18 cellular contexts compared by ENCODE assay signal in the genomic region with DNA sequence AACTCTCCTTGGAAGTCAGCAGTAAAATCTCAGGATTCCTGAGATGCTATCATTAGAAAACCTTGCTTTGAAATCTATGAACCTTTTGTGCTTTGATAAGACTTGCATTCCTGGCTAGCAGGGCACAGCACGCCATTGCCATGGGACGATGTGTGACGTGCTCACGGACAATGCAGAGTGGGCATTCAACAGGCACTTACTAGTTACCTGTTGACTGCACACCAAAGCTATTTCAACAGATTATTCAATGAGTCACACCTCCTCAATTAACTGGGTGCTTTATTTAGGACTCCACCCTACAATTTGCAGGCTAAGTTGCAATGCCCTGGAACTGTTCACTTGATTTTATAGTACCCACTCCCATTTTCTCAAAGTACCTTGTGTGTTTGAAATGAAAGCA. TPM values are rescaled to one million over a fixed set of nuclear protein-coding genes. Genes with fewer than 3 reads are reported as not detected.
A peak's percentile ranks its signal among the peaks of the same experiment; 100 is the strongest.
DNase-seq lines count a peak whose midpoint lies in the region; ATAC-seq and TF ChIP-seq lines count a peak whose summit lies in the region.
"Had no signal": no experiment of that assay in that cellular context is flagged by ENCODE, and none has a peak within 500 bp of the region (broad histone marks: within the 10 kb centered on the region; RNA-seq: fewer than 3 reads in every experiment).

No MANE protein-coding gene starts in this region.

- POLR2A ChIA-PET in HEK293 (lab: Yijun Ruan, JAX), result no interaction called here

- H3K4me1 Mint-ChIP-seq in activated T-helper 17 cell treated with anti-CD3 and anti-CD28 coated beads, Interleukin-2, amount 50 U/mL, for 72 hours, result no peaks in the 10 kb centered on the region
- H3K4me1 Mint-ChIP-seq: CD4-positive, CD25-positive, alpha-beta regulatory T cell had no signal

- H3K27me3 Mint-ChIP-seq in activated T-helper 17 cell treated with anti-CD3 and anti-CD28 coated beads, Interleukin-2, amount 50 U/mL, for 72 hours, result peaks cover 5% of the 10 kb centered on the region
- H3K27me3 Mint-ChIP-seq: CD4-positive, CD25-positive, alpha-beta regulatory T cell had no signal

- H3K27ac Mint-ChIP-seq in activated T-helper 17 cell treated with anti-CD3 and anti-CD28 coated beads, Interleukin-2, amount 50 U/mL, for 72 hours, result no peak overlapping the region
- H3K27ac Mint-ChIP-seq: CD4-positive, CD25-positive, alpha-beta regulatory T cell had no signal

- no peaks in the 10 kb centered on the region for H3K4me1 ChIP-seq in HEK293 (ENCODE audit: control insufficient read depth, insufficient read depth, low read length)
- H3K4me1 ChIP-seq: BE2C had no signal

- no peaks in the 10 kb centered on the region for H3K36me3 Mint-ChIP-seq in activated T-helper 17 cell treated with anti-CD3 and anti-CD28 coated beads, Interleukin-2, amount 50 U/mL, for 72 hours (ENCODE audit: low read depth)
- H3K36me3 Mint-ChIP-seq: CD4-positive, CD25-positive, alpha-beta regulatory T cell had no signal

- H3K4me3 Mint-ChIP-seq in activated T-helper 17 cell treated with anti-CD3 and anti-CD28 coated beads, Interleukin-2, amount 50 U/mL, for 72 hours, result no peak overlapping the region
- H3K4me3 Mint-ChIP-seq: CD4-positive, CD25-positive, alpha-beta regulatory T cell had no signal

- intact Hi-C loops in Right ventricle myocardium inferior (cut with DNase I), result no loop called here

- DNase-seq in NCI-H774 (lab: John Stamatoyannopoulos, UW), result peak; percentile 75
- peak; percentile 83 for DNase-seq in epithelial cell of prostate (ENCODE audit: low read depth, low spot score)
- DNase-seq in mesenteric fat pad (ENCODE audit: low spot score), result peak; percentile 60
- no peak for DNase-seq in Right ventricle myocardium inferior (ENCODE audit: missing footprints)
- no peak for DNase-seq in NCI-H82 treated with DMSO at 0.1 percent for 48 hours (lab: John Stamatoyannopoulos, UW; ENCODE audit: unreplicated experiment)
- DNase-seq: BE2C; CD4-positive, CD25-positive, alpha-beta regulatory T cell; GOT3; HCEC 1CT; KBM-7; NCI-H1092 treated with DMSO at 0.1 percent for 48 hours; NCI-H1436 treated with DMSO at 0.1 percent for 48 hours; NCI-H1930; NCI-H82; RPMI8226 had no signal

- H3K36me3 ChIP-seq in HEK293 (ENCODE audit: control insufficient read depth in 2 of 2, insufficient read depth in 1 of 2, low read length in 2 of 2), result no peaks in the 10 kb centered on the region
- H3K36me3 ChIP-seq: BE2C had no signal

- ATAC-seq in Right ventricle myocardium inferior, result no peak
- ATAC-seq in GM21619 (IDR thresholded peaks at IDR 0.05; ENCODE audit: unreplicated experiment), result no peak
- ATAC-seq in activated T-helper 17 cell treated with anti-CD3 and anti-CD28 coated beads, Interleukin-2, amount 50 U/mL, for 72 hours (replicated peaks), result no peak

- CTCF ChIA-PET in HEK293 (lab: Yijun Ruan, JAX), result no interaction called here

- TF ChIP-seq CTCF in HEK293 (tag by site-specific recombination; IDR thresholded peaks at IDR 0.05), result no peak

- no peaks in the 10 kb centered on the region for H3K9me3 Mint-ChIP-seq in activated T-helper 17 cell treated with anti-CD3 and anti-CD28 coated beads, Interleukin-2, amount 50 U/mL, for 72 hours

- H3K27ac ChIP-seq in HEK293 (ENCODE audit: extremely low read depth, low read depth, low read length) (no peak overlapping the region), epithelial cell of prostate (peak overlapping the region; percentile 88)

- no peak overlapping the region for H3K4me3 ChIP-seq in HEK293 (ENCODE audit: low read depth, low read length)

- no peaks in the 10 kb centered on the region for H3K9me3 ChIP-seq in HEK293 (ENCODE audit: control insufficient read depth, insufficient read depth, low read depth, low read length)
- H3K9me3 ChIP-seq: BE2C had no signal

TF ChIP-seq in HEK293, 187 proteins besides CTCF, POLR2A, EP300 and RAD21:
- TF ChIP-seq ZNF426 (tag by site-specific recombination; IDR thresholded peaks at IDR 0.05), result no peak
- peak; percentile 96 for TF ChIP-seq SCRT1 (tag by site-specific recombination; IDR thresholded peaks at IDR 0.05; ENCODE audit: borderline replicate concordance)
- TF ChIP-seq KLF10 (tag by site-specific recombination; IDR thresholded peaks at IDR 0.05), result no peak
- peak; percentile 97 for TF ChIP-seq SCRT2 (tag by site-specific recombination; IDR thresholded peaks at IDR 0.05)

RNA-seq across cellular contexts. Expression of a gene that starts 11.3 kb away (rescaled TPM):
- 0.10 TPM for total RNA-seq in mesenteric fat pad
- 0.11 TPM for total RNA-seq in Right ventricle myocardium inferior
- total RNA-seq in activated T-helper 17 cell treated with anti-CD3 and anti-CD28 coated beads, Interleukin-2, amount 50 U/mL, for 72 hours, result under 1 TPM in 1 of 2 donors, not detected in 1; 0.03 TPM
- total RNA-seq: CD4-positive, CD25-positive, alpha-beta regulatory T cell had no signal

Comparison
In these comparisons a context has a peak if more than half of its experiments do, and no peak if none do; other contexts are left out.
1. DNase-seq: peak in NCI-H774 (single experiment), epithelial cell of prostate (single experiment) and mesenteric fat pad (single experiment); none in Right ventricle myocardium inferior (single experiment) and NCI-H82 treated with DMSO at 0.1 percent for 48 hours (single experiment).